ENCODE assay signal across 13 cellular contexts in the genomic region with DNA sequence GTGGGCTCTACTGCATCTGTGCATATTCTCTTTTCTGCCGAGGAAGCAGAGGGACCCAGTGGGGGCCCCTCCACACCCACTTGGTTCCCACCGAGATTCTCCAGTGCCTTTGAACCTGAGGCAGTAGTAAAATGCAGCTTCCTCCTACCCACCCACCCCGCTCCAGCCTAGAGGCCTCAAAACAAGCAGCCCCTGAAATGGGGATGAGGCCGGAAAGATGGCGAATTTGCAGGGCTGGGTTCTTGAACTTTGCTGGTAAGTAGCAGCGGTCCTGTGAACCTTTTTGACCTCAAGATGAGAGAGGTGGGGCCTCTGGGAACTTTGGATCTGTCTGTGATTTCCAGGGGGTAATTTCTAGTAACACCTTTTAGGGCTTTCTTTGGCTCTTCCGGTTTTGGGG. TPM values are rescaled to one million over a fixed set of nuclear protein-coding genes. Genes with fewer than 3 reads are reported as not detected.
DNase-seq lines count a peak whose midpoint lies in the region; ATAC-seq and TF ChIP-seq lines count a peak whose summit lies in the region.
"Had no signal": no experiment of that assay in that cellular context is flagged by ENCODE, and none has a peak within 500 bp of the region (broad histone marks: within the 10 kb centered on the region; RNA-seq: fewer than 3 reads in every experiment).

No MANE protein-coding gene starts in this region.

- peaks cover 3% of the 10 kb centered on the region for H3K9me3 Mint-ChIP-seq in activated CD4-positive, alpha-beta T cell treated with anti-CD3 and anti-CD28 coated beads, Interleukin-2, amount 10 ng/mL, durations not matched to agents 7 days and 5 days

- H3K9me3 ChIP-seq in muscle layer of duodenum (ENCODE audit: control insufficient read depth in 1 of 2, low read length in 2 of 2) (no peaks in the 10 kb centered on the region), thyroid gland (no peaks in the 10 kb centered on the region), upper lobe of left lung (no peaks in the 10 kb centered on the region)

- DNase-seq in activated CD4-positive, alpha-beta T cell treated with anti-CD3 and anti-CD28 coated beads, Interleukin-2, amount 10 ng/mL, durations not matched to agents 7 days and 5 days = no peak
- DNase-seq in activated CD4-positive, alpha-beta T cell treated with anti-CD3 and anti-CD28 coated beads, Interleukin-2, amount 50 U/mL, for 1 hour = no peak
- DNase-seq in coronary artery (ENCODE audit: low spot score) (no peak), thyroid gland (no peak), upper lobe of left lung (no peak), NCI-H1417 treated with DMSO at 0.1 percent for 48 hours (lab: John Stamatoyannopoulos, UW) (no peak)
- no peak for DNase-seq in effector CD4-positive, alpha-beta T cell
- DNase-seq: 8988T; activated CD8-positive, alpha-beta memory T cell treated with anti-CD3 and anti-CD28 coated beads for 24 hours; MM.1S; T-helper 9 cell had no signal

- CTCF ChIA-PET in activated CD4-positive, alpha-beta T cell treated with anti-CD3 and anti-CD28 coated beads, Interleukin-2, amount 10 ng/mL, durations not matched to agents 7 days and 5 days (lab: Charles Lee) = no interaction called here

- H3K4me3 Mint-ChIP-seq in activated CD4-positive, alpha-beta T cell treated with anti-CD3 and anti-CD28 coated beads, Interleukin-2, amount 10 ng/mL, durations not matched to agents 7 days and 5 days = no peak overlapping the region
- H3K4me3 Mint-ChIP-seq: activated naive CD8-positive, alpha-beta T cell had no signal

- ATAC-seq in upper lobe of left lung (ENCODE audit: low FRiP score in 2 of 2) = no peak

- H3K27ac Mint-ChIP-seq in activated CD4-positive, alpha-beta T cell treated with anti-CD3 and anti-CD28 coated beads, Interleukin-2, amount 10 ng/mL, durations not matched to agents 7 days and 5 days = peak overlapping the region; percentile 33
- H3K27ac Mint-ChIP-seq: activated naive CD8-positive, alpha-beta T cell had no signal

- intact Hi-C loops in thyroid gland (cut with DNase I) = no loop called here

- no peak for TF ChIP-seq EP300 in upper lobe of left lung (IDR thresholded peaks at IDR 0.05)

- H3K36me3 ChIP-seq in muscle layer of duodenum (ENCODE audit: control insufficient read depth in 1 of 2, insufficient read depth in 2 of 2, low read length in 2 of 2) (no peaks in the 10 kb centered on the region), thyroid gland (no peaks in the 10 kb centered on the region), upper lobe of left lung (no peaks in the 10 kb centered on the region)

- H3K27me3 Mint-ChIP-seq in activated CD4-positive, alpha-beta T cell treated with anti-CD3 and anti-CD28 coated beads, Interleukin-2, amount 10 ng/mL, durations not matched to agents 7 days and 5 days = no peaks in the 10 kb centered on the region

- peaks cover 30 to 75% of the 10 kb centered on the region in 2 donors for H3K4me1 ChIP-seq in muscle layer of duodenum (ENCODE audit: control insufficient read depth in 1 of 2, insufficient read depth in 2 of 2, low read length in 2 of 2)
- H3K4me1 ChIP-seq in thyroid gland = peaks cover 74 to 94% of the 10 kb centered on the region in 2 donors
- peaks cover 57 to 78% (median 68%) of the 10 kb centered on the region in 4 donors for H3K4me1 ChIP-seq in upper lobe of left lung

- no peaks in the 10 kb centered on the region for H3K27me3 ChIP-seq in muscle layer of duodenum (ENCODE audit: low read depth, low read length)
- no peaks in the 10 kb centered on the region for H3K27me3 ChIP-seq in thyroid gland
- H3K27me3 ChIP-seq in upper lobe of left lung = no peaks in the 10 kb centered on the region

- no peak for TF ChIP-seq CTCF in coronary artery (IDR thresholded peaks at IDR 0.05)
- TF ChIP-seq CTCF in thyroid gland (IDR thresholded peaks at IDR 0.05) = no peak
- no peak for TF ChIP-seq CTCF in upper lobe of left lung (IDR thresholded peaks at IDR 0.05)

- peaks cover 28% of the 10 kb centered on the region for H3K36me3 Mint-ChIP-seq in activated CD4-positive, alpha-beta T cell treated with anti-CD3 and anti-CD28 coated beads, Interleukin-2, amount 10 ng/mL, durations not matched to agents 7 days and 5 days (ENCODE audit: low read depth)

- H3K4me3 ChIP-seq in coronary artery (peak overlapping the region; percentile 48), muscle layer of duodenum (ENCODE audit: low read depth in 1 of 2, low read length in 2 of 2) (no peak overlapping the region), thyroid gland (replicated peaks in 1 of 3) (no peak overlapping the region), upper lobe of left lung (no peak overlapping the region)

- H3K4me1 Mint-ChIP-seq in activated CD4-positive, alpha-beta T cell treated with anti-CD3 and anti-CD28 coated beads, Interleukin-2, amount 10 ng/mL, durations not matched to agents 7 days and 5 days = peaks cover 74% of the 10 kb centered on the region

- POLR2A ChIA-PET in activated CD4-positive, alpha-beta T cell treated with anti-CD3 and anti-CD28 coated beads, Interleukin-2, amount 10 ng/mL, durations not matched to agents 7 days and 5 days (lab: Charles Lee) = no interaction called here

- TF ChIP-seq POLR2A in thyroid gland (IDR thresholded peaks at IDR 0.05) = no peak
- no peak for TF ChIP-seq POLR2A in upper lobe of left lung (IDR thresholded peaks at IDR 0.05)

- peak overlapping the region; percentile 95 to 96 for H3K27ac ChIP-seq in coronary artery
- peak overlapping the region; percentile 47 for H3K27ac ChIP-seq in muscle layer of duodenum (ENCODE audit: low read length)
- peak overlapping the region; percentile 41 to 80 (median 69) for H3K27ac ChIP-seq in thyroid gland
- H3K27ac ChIP-seq in upper lobe of left lung = peak overlapping the region in 1 of 4 donors; percentile 45

- 85 to 89% methylated on average over 5 to 7 of the region's 7 CpGs for WGBS in thyroid gland, 2 donors
- WGBS in upper lobe of left lung, 2 donors = 79 to 80% methylated on average over 7 of the region's 7 CpGs

RNA-seq across cellular contexts. Expression of a gene that starts 15.4 kb away (rescaled TPM):
- 10 to 100 TPM; 36.0 to 39.5 TPM for total RNA-seq in activated CD4-positive, alpha-beta T cell treated with anti-CD3 and anti-CD28 coated beads, Interleukin-2, amount 10 ng/mL, durations not matched to agents 7 days and 5 days
- total RNA-seq in thyroid gland (10 to 100 TPM; 41.0 to 83.0 (median 54.6) TPM), upper lobe of left lung (10 to 100 TPM; 12.8 to 49.2 (median 34.8) TPM)
